ENCODE assay signal across 27 cellular contexts in the genomic region with DNA sequence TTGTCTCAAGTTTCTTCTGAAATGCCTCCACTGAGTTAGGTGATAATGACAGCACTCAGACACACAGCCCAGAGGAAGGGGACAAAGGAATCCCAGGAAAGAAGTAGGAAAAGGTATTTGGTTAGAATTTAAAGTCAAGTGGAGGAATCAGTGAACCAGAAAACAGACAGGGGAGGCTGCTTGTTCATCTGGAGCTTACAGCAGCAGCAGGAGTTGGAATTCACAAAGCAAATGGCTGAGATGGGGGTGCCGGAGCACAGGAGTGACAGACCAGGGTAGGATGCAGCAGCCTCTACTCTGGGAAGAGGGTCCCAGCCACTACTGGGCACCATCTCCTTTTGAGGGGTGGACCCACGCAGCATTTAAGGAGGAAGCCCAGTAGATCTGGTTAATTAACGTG.
"Had no signal": no experiment of that assay in that cellular context is flagged by ENCODE, and none has a peak within 500 bp of the region (broad histone marks: within the 10 kb centered on the region; RNA-seq: fewer than 3 reads in every experiment).

No MANE protein-coding gene starts in this region.

- H3K4me3 ChIP-seq: ascending aorta, SJSA1 had no signal

- H3K36me3 Mint-ChIP-seq: activated naive CD4-positive, alpha-beta T cell treated with anti-CD3 and anti-CD28 coated beads, Interleukin-2, amount 50 U/mL, for 24 hours; activated naive CD8-positive, alpha-beta T cell treated with anti-CD3 and anti-CD28 coated beads, Interleukin-2, amount 10 ng/mL, durations not matched to agents 7 days and 5 days had no signal

- H3K27ac Mint-ChIP-seq: activated CD4-positive, alpha-beta T cell treated with anti-CD3 and anti-CD28 coated beads, Interleukin-2, amount 10 ng/mL, durations not matched to agents 24 days and 14 days; activated CD8-positive, alpha-beta T cell treated with anti-CD3 and anti-CD28 coated beads for 36 hours; activated naive CD4-positive, alpha-beta T cell treated with anti-CD3 and anti-CD28 coated beads, Interleukin-2, amount 50 U/mL, for 24 hours; activated naive CD8-positive, alpha-beta T cell treated with anti-CD3 and anti-CD28 coated beads, Interleukin-2, amount 10 ng/mL, durations not matched to agents 7 days and 5 days; activated T-cell treated with anti-CD3 and anti-CD28 coated beads, Interleukin-2, amount 50 U/mL, for 72 hours; activated T-helper 17 cell treated with anti-CD3 and anti-CD28 coated beads, Interleukin-2, amount 50 U/mL, for 72 hours; T-helper 1 cell treated with Interleukin-12 subunit alpha and Interleukin-12 subunit beta and Interleukin-4 antibody, amounts not matched to agents 30 μg/mL and 1 μg/mL, for 36 hours; T-helper 2 cell treated with Interferon-gamma antibody and Interleukin-4, amounts not matched to agents 5 μg/mL and 100 μg/mL, for 36 hours had no signal

- H3K4me3 Mint-ChIP-seq: activated CD4-positive, alpha-beta T cell treated with anti-CD3 and anti-CD28 coated beads, Interleukin-2, amount 10 ng/mL, durations not matched to agents 24 days and 14 days; activated CD8-positive, alpha-beta T cell treated with anti-CD3 and anti-CD28 coated beads for 36 hours; activated naive CD4-positive, alpha-beta T cell treated with anti-CD3 and anti-CD28 coated beads, Interleukin-2, amount 50 U/mL, for 24 hours; activated naive CD8-positive, alpha-beta T cell treated with anti-CD3 and anti-CD28 coated beads, Interleukin-2, amount 10 ng/mL, durations not matched to agents 7 days and 5 days; activated T-cell treated with anti-CD3 and anti-CD28 coated beads, Interleukin-2, amount 50 U/mL, for 72 hours; activated T-helper 17 cell treated with anti-CD3 and anti-CD28 coated beads, Interleukin-2, amount 50 U/mL, for 72 hours; T-helper 1 cell treated with Interleukin-12 subunit alpha and Interleukin-12 subunit beta and Interleukin-4 antibody, amounts not matched to agents 30 μg/mL and 1 μg/mL, for 36 hours; T-helper 2 cell treated with Interferon-gamma antibody and Interleukin-4, amounts not matched to agents 5 μg/mL and 100 μg/mL, for 36 hours had no signal

- H3K4me1 Mint-ChIP-seq: activated CD4-positive, alpha-beta T cell treated with anti-CD3 and anti-CD28 coated beads, Interleukin-2, amount 10 ng/mL, durations not matched to agents 24 days and 14 days; activated naive CD4-positive, alpha-beta T cell treated with anti-CD3 and anti-CD28 coated beads, Interleukin-2, amount 50 U/mL, for 24 hours; activated naive CD8-positive, alpha-beta T cell treated with anti-CD3 and anti-CD28 coated beads, Interleukin-2, amount 10 ng/mL, durations not matched to agents 7 days and 5 days; activated T-helper 17 cell treated with anti-CD3 and anti-CD28 coated beads, Interleukin-2, amount 50 U/mL, for 72 hours had no signal

- H3K9me3 Mint-ChIP-seq: activated CD4-positive, alpha-beta T cell treated with anti-CD3 and anti-CD28 coated beads, Interleukin-2, amount 10 ng/mL, durations not matched to agents 24 days and 14 days; activated CD8-positive, alpha-beta T cell treated with anti-CD3 and anti-CD28 coated beads for 36 hours; activated naive CD8-positive, alpha-beta T cell treated with anti-CD3 and anti-CD28 coated beads, Interleukin-2, amount 10 ng/mL, durations not matched to agents 7 days and 5 days; T-helper 2 cell treated with Interferon-gamma antibody and Interleukin-4, amounts not matched to agents 5 μg/mL and 100 μg/mL, for 36 hours had no signal

- ATAC-seq: activated CD8-positive, alpha-beta T cell treated with anti-CD3 and anti-CD28 coated beads for 36 hours; activated T-cell treated with anti-CD3 and anti-CD28 coated beads, Interleukin-2, amount 50 U/mL, for 72 hours; activated T-helper 17 cell treated with anti-CD3 and anti-CD28 coated beads, Interleukin-2, amount 50 U/mL, for 72 hours; Panc1 had no signal

- H3K27me3 Mint-ChIP-seq: activated CD4-positive, alpha-beta T cell treated with anti-CD3 and anti-CD28 coated beads, Interleukin-2, amount 10 ng/mL, durations not matched to agents 24 days and 14 days had no signal

- DNase-seq: activated CD4-positive, alpha-beta T cell treated with anti-CD3 and anti-CD28 coated beads, Interleukin-2, amount 10 ng/mL, durations not matched to agents 24 days and 14 days; activated CD4-positive, alpha-beta T cell treated with anti-CD3 and anti-CD28 coated beads, Interleukin-2, amount 50 U/mL, for 4 hours; activated CD8-positive, alpha-beta T cell treated with anti-CD3 and anti-CD28 coated beads for 36 hours; activated gamma-delta T cell; activated naive CD4-positive, alpha-beta T cell treated with Interleukin-2 at 50 U/mL for 16 hours; activated naive CD8-positive, alpha-beta T cell treated with anti-CD3 and anti-CD28 coated beads, Interleukin-2, amount 10 ng/mL, durations not matched to agents 7 days and 5 days; activated T-cell treated with anti-CD3 and anti-CD28 coated beads, Interleukin-2, amount 50 U/mL, for 1 hour; activated T-cell treated with anti-CD3 and anti-CD28 coated beads, Interleukin-2, amount 50 U/mL, for 72 hours; amygdala; MM.1S; MV-4-11; NCI-H1092; NCI-H1436 treated with DMSO at 0.1 percent for 48 hours; NCI-H1694 treated with DMSO at 0.1 percent for 48 hours; NCI-H2029; NCI-H226; NCI-H446 treated with DMSO at 0.1 percent for 48 hours; NCI-H524 treated with DMSO at 0.1 percent for 48 hours; SHP77; SK-N-SH had no signal
